Comparison of ENCODE assay signal across 20 cellular contexts in genomic region chr4:103405415-103405814, GRCh38.
A peak's percentile ranks its signal among the peaks of the same experiment; 100 is the strongest.
DNase-seq lines count a peak whose midpoint lies in the region; ATAC-seq and TF ChIP-seq lines count a peak whose summit lies in the region.
"Had no signal": no experiment of that assay in that cellular context is flagged by ENCODE, and none has a peak within 500 bp of the region (broad histone marks: within the 10 kb centered on the region; RNA-seq: fewer than 3 reads in every experiment).

No MANE protein-coding gene starts in this region.

- POLR2A ChIA-PET in CD4-positive, alpha-beta T cell (lab: Charles Lee) = no interaction called here

- no peaks in the 10 kb centered on the region for H3K9me3 ChIP-seq in CD4-positive, alpha-beta T cell (ENCODE audit: control insufficient read depth, low read length)
- H3K9me3 ChIP-seq: heart left ventricle, spleen, transverse colon had no signal

- no peaks in the 10 kb centered on the region for H3K27me3 Mint-ChIP-seq in CD4-positive, alpha-beta T cell
- no peaks in the 10 kb centered on the region for H3K27me3 Mint-ChIP-seq in activated CD4-positive, alpha-beta T cell treated with anti-CD3 and anti-CD28 coated beads, Interleukin-2, amount 10 ng/mL, durations not matched to agents 24 days and 14 days

- intact Hi-C loops in posterior vena cava (cut with DNase I) = loop anchor here in 1 of 2 donors (1.0 kb wide), 1 partner anchor 15 kb away; no protein-coding TSS in a partner anchor
- intact Hi-C loops in CD4-positive, alpha-beta T cell (cut with DNase I, micrococcal nuclease) = no loop called here
- intact Hi-C loops in activated CD4-positive, alpha-beta T cell treated with anti-CD3 and anti-CD28 coated beads, Interleukin-2, amount 10 ng/mL, durations not matched to agents 24 days and 14 days (cut with micrococcal nuclease) = no loop called here

- H3K4me1 Mint-ChIP-seq in CD4-positive, alpha-beta T cell (ENCODE audit: low read depth) = no peaks in the 10 kb centered on the region
- no peaks in the 10 kb centered on the region for H3K4me1 Mint-ChIP-seq in activated CD4-positive, alpha-beta T cell treated with anti-CD3 and anti-CD28 coated beads, Interleukin-2, amount 10 ng/mL, durations not matched to agents 24 days and 14 days
- H3K4me1 Mint-ChIP-seq: naive thymus-derived CD4-positive, alpha-beta T cell had no signal

- no peaks in the 10 kb centered on the region for H3K9me3 Mint-ChIP-seq in CD4-positive, alpha-beta T cell
- no peaks in the 10 kb centered on the region for H3K9me3 Mint-ChIP-seq in activated CD4-positive, alpha-beta T cell treated with anti-CD3 and anti-CD28 coated beads, Interleukin-2, amount 10 ng/mL, durations not matched to agents 24 days and 14 days
- H3K9me3 Mint-ChIP-seq: T-helper 1 cell treated with Interleukin-12 subunit alpha and Interleukin-12 subunit beta and Interleukin-4 antibody, amounts not matched to agents 30 μg/mL and 1 μg/mL, for 36 hours had no signal

- CTCF ChIA-PET in CD4-positive, alpha-beta T cell (lab: Charles Lee) = no interaction called here

- no peaks in the 10 kb centered on the region for H3K36me3 Mint-ChIP-seq in CD4-positive, alpha-beta T cell (ENCODE audit: low read depth)
- H3K36me3 Mint-ChIP-seq in activated CD4-positive, alpha-beta T cell treated with anti-CD3 and anti-CD28 coated beads, Interleukin-2, amount 10 ng/mL, durations not matched to agents 24 days and 14 days (ENCODE audit: low read depth) = no peaks in the 10 kb centered on the region
- H3K36me3 Mint-ChIP-seq: naive thymus-derived CD4-positive, alpha-beta T cell had no signal

- H3K4me3 Mint-ChIP-seq in CD4-positive, alpha-beta T cell = no peak overlapping the region
- H3K4me3 Mint-ChIP-seq in activated CD4-positive, alpha-beta T cell treated with anti-CD3 and anti-CD28 coated beads, Interleukin-2, amount 10 ng/mL, durations not matched to agents 24 days and 14 days = no peak overlapping the region
- H3K4me3 Mint-ChIP-seq: naive thymus-derived CD4-positive, alpha-beta T cell; T-helper 1 cell treated with Interleukin-12 subunit alpha and Interleukin-12 subunit beta and Interleukin-4 antibody, amounts not matched to agents 30 μg/mL and 1 μg/mL, for 36 hours had no signal

- no peak for DNase-seq in posterior vena cava (ENCODE audit: low spot score)
- DNase-seq in CD4-positive, alpha-beta T cell = no peak
- no peak for DNase-seq in GDM1 (lab: John Stamatoyannopoulos, UW)
- no peak for DNase-seq in activated CD4-positive, alpha-beta T cell treated with anti-CD3 and anti-CD28 coated beads, Interleukin-2, amount 10 ng/mL, durations not matched to agents 24 days and 14 days
- DNase-seq: effector CD8-positive, alpha-beta T cell; GOT3; heart left ventricle; naive thymus-derived CD4-positive, alpha-beta T cell; NCI-H2227 treated with DMSO at 0.1 percent for 48 hours; NK-92 treated with Interleukin-12 subunit alpha and Interleukin-12 subunit beta, amount 100 ng/mL, for 24 hours; posterior cingulate gyrus; spleen; stimulated activated naive CD4-positive, alpha-beta T cell; transverse colon had no signal

- peak; percentile 56 for ATAC-seq in GM19455 (IDR thresholded peaks at IDR 0.05; ENCODE audit: unreplicated experiment)
- peak; percentile 53 for ATAC-seq in HG02571 (IDR thresholded peaks at IDR 0.05; ENCODE audit: unreplicated experiment)
- ATAC-seq in HG03175 (IDR thresholded peaks at IDR 0.05; ENCODE audit: unreplicated experiment) = peak; percentile 55
- ATAC-seq in CD4-positive, alpha-beta T cell (ENCODE audit: poor library complexity) = no peak
- ATAC-seq: heart left ventricle; naive thymus-derived CD4-positive, alpha-beta T cell; Right ventricle myocardium inferior had no signal

- H3K27ac Mint-ChIP-seq in CD4-positive, alpha-beta T cell = no peak overlapping the region
- H3K27ac Mint-ChIP-seq in activated CD4-positive, alpha-beta T cell treated with anti-CD3 and anti-CD28 coated beads, Interleukin-2, amount 10 ng/mL, durations not matched to agents 24 days and 14 days = no peak overlapping the region
- H3K27ac Mint-ChIP-seq: naive thymus-derived CD4-positive, alpha-beta T cell; T-helper 1 cell treated with Interleukin-12 subunit alpha and Interleukin-12 subunit beta and Interleukin-4 antibody, amounts not matched to agents 30 μg/mL and 1 μg/mL, for 36 hours had no signal

- H3K27ac ChIP-seq in CD4-positive, alpha-beta T cell (ENCODE audit: low read depth, low read length) = no peak overlapping the region
- H3K27ac ChIP-seq: cardiac muscle cell, heart left ventricle, spleen, transverse colon had no signal

- H3K27me3 ChIP-seq in CD4-positive, alpha-beta T cell (ENCODE audit: control insufficient read depth, insufficient read depth, low read length) = no peaks in the 10 kb centered on the region
- H3K27me3 ChIP-seq: cardiac muscle cell, heart left ventricle, spleen, transverse colon had no signal

- TF ChIP-seq CTCF in CD4-positive, alpha-beta T cell (IDR thresholded peaks at IDR 0.05) = no peak
